Comparison of ENCODE assay signal across 1 cellular context in genomic region chr12:63779498-63780481, GRCh38.
A peak's percentile ranks its signal among the peaks of the same experiment; 100 is the strongest.
TF ChIP-seq lines count a peak whose summit lies in the region.

TSS of gene RXYLT1 (plus strand) at chr12:63779909. CDS start at chr12:63779961, 52 bp downstream.

TF ChIP-seq in GM12878, 131 proteins besides CTCF, POLR2A, EP300 and RAD21 (continued from another document):
- TF ChIP-seq ZBTB33 (IDR thresholded peaks at IDR 0.05) = peak; percentile 21; the same call in 1 of the 2 replicates
- peak; percentile 51; the same call in 1 of the 2 replicates for TF ChIP-seq NR2F1 (conservative IDR thresholded peaks at IDR 0.05)
